In the genomic region with DNA sequence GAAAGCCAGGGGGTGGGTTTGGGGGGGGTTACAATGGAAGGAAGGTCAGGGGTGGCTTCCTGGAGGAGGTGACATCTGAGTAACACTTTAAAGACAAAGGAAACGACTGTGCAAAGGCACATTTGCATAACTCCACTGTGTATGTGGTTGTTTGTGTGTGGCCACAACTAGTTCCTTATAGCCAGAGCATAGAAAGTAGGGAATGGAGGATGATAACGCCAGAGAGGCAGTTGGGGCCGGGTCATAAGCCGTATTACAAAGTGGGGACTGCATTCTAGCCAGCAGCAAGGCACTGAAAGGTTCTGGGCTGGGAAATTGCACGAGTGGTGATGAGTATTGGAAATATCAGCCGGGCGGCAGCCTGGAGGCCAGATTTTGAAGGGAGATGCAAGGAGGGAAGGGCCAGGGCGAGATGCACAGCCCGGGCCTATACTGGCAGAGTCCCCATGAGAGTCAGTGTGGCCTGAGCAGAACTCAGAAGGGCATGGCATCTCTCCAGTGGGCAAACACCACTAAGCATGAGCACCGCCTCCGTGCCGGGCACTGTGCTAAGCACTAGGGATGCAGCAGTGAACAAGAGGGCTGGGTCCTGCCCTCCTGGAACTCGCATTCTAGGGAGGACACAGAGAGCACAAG, we compare ENCODE assay signal across 8 cellular contexts. TPM values are rescaled to one million over a fixed set of nuclear protein-coding genes. Genes with fewer than 3 reads are reported as not detected.
A peak's percentile ranks its signal among the peaks of the same experiment; 100 is the strongest.
DNase-seq lines count a peak whose midpoint lies in the region; ATAC-seq and TF ChIP-seq lines count a peak whose summit lies in the region.

No MANE protein-coding gene starts in this region.

- peak overlapping the region; percentile 40 for H3K27ac ChIP-seq in ACC112 (ENCODE audit: low read depth, low read length)
- peak overlapping the region; percentile 79 to 94 for H3K27ac ChIP-seq in SK-N-SH (ENCODE audit: low read depth in 2 of 2, low read length in 1 of 2)
- H3K27ac ChIP-seq in upper lobe of left lung = peak overlapping the region; percentile 90 to 97 (median 94)

- no peak overlapping the region for H2AFZ ChIP-seq in ACC112 (ENCODE audit: low read length, unreplicated experiment)
- H2AFZ ChIP-seq in SK-N-SH (ENCODE audit: low read depth) = no peak overlapping the region

- WGBS in SK-N-SH (ENCODE audit: low lambda C conversion rate) = 47% methylated on average over 13 of the region's 13 CpGs
- WGBS in upper lobe of left lung, 2 donors = 9 to 14% methylated on average over 12 to 13 of the region's 13 CpGs

- ATAC-seq in GM21717 (IDR thresholded peaks at IDR 0.05; ENCODE audit: unreplicated experiment) (peak; percentile 21), left colon (peak; percentile 20), upper lobe of left lung (ENCODE audit: low FRiP score in 2 of 2) (peak; percentile 0 to 78)

- TF ChIP-seq EP300 in SK-N-SH (IDR thresholded peaks at IDR 0.05; ENCODE audit: borderline replicate concordance in 1 of 2, low read depth in 1 of 2, low read length in 1 of 2) = no peak
- no peak for TF ChIP-seq EP300 in upper lobe of left lung (IDR thresholded peaks at IDR 0.05)

- peak overlapping the region; percentile 39; the same call in 1 of the 2 replicates for H3K9ac ChIP-seq in SK-N-SH

- peak overlapping the region; percentile 69; the same call in 1 of the 2 replicates for H3K4me2 ChIP-seq in SK-N-SH

- H3K9me2 ChIP-seq in SK-N-SH = no peaks in the 10 kb centered on the region

- TF ChIP-seq CTCF in SK-N-SH (IDR thresholded peaks at IDR 0.05) = no peak
- TF ChIP-seq CTCF in upper lobe of left lung (IDR thresholded peaks at IDR 0.05) = no peak

- H4K20me1 ChIP-seq in SK-N-SH (ENCODE audit: insufficient read depth) = no peaks in the 10 kb centered on the region

- DNase-seq in SK-N-SH (no peak), left colon (no peak), upper lobe of left lung (no peak), NCI-H82 treated with DMSO at 0.1 percent for 48 hours (lab: John Stamatoyannopoulos, UW; ENCODE audit: unreplicated experiment) (no peak), GOT3 (lab: John Stamatoyannopoulos, UW) (no peak), DMS79 (lab: John Stamatoyannopoulos, UW) (no peak)

- CTCF ChIA-PET in SK-N-SH (lab: Yijun Ruan, JAX) = interaction anchor here (1.1 to 1.4 kb wide), 4 partner anchors 8 to 172 kb away, joined by 3 to 4 read pairs (median 3); no protein-coding TSS in a partner anchor

- H3K79me2 ChIP-seq in ACC112 (ENCODE audit: control insufficient read depth, insufficient read depth, low read length, unreplicated experiment) (no peaks in the 10 kb centered on the region), SK-N-SH (ENCODE audit: insufficient read depth) (no peaks in the 10 kb centered on the region)

- H3K9me3 ChIP-seq in SK-N-SH (no peaks in the 10 kb centered on the region), upper lobe of left lung (no peaks in the 10 kb centered on the region)

- POLR2A ChIA-PET in SK-N-SH (lab: Yijun Ruan, JAX) = no interaction called here

- intact Hi-C loops in left colon (cut with DNase I, micrococcal nuclease) = no loop called here

- no peak for TF ChIP-seq POLR2A in upper lobe of left lung (IDR thresholded peaks at IDR 0.05)

- H3K27me3 ChIP-seq in ACC112 (ENCODE audit: insufficient read depth, low read length) (no peaks in the 10 kb centered on the region), SK-N-SH (ENCODE audit: insufficient read depth) (no peaks in the 10 kb centered on the region), upper lobe of left lung (no peaks in the 10 kb centered on the region)

- H3F3A ChIP-seq in SK-N-SH (replicated peaks; ENCODE audit: insufficient read depth) = peaks cover 29% of the 10 kb centered on the region

- no peaks in the 10 kb centered on the region for H3K36me3 ChIP-seq in ACC112 (ENCODE audit: insufficient read depth, low read length)
- no peaks in the 10 kb centered on the region for H3K36me3 ChIP-seq in SK-N-SH (replicated peaks in 1 of 2; ENCODE audit: control insufficient read depth in 1 of 2, insufficient read depth in 2 of 2, low read length in 1 of 2)
- H3K36me3 ChIP-seq in upper lobe of left lung = peaks cover 0 to 8% (median 3%) of the 10 kb centered on the region in 4 donors

- H3K4me1 ChIP-seq in ACC112 (ENCODE audit: control insufficient read depth, insufficient read depth, low read length, unreplicated experiment) (peaks cover 60% of the 10 kb centered on the region), SK-N-SH (ENCODE audit: control insufficient read depth in 1 of 2, insufficient read depth in 2 of 2, low read depth in 1 of 2, low read length in 1 of 2) (peaks cover 20 to 35% of the 10 kb centered on the region in 2 experiments; a peak in 3 of 4 replicates), upper lobe of left lung (peaks cover 77 to 83% (median 80%) of the 10 kb centered on the region in 4 donors)

- H3K4me3 ChIP-seq in ACC112 (ENCODE audit: low read depth, low read length) (no peak overlapping the region), SK-N-SH (ENCODE audit: low read depth in 2 of 2, low read length in 1 of 2) (no peak overlapping the region), upper lobe of left lung (peak overlapping the region in 1 of 4 donors; percentile 19)

- no peak for TF ChIP-seq RAD21 in SK-N-SH (IDR thresholded peaks at IDR 0.05; ENCODE audit: low read length)

TF ChIP-seq in SK-N-SH, 30 proteins besides CTCF, POLR2A, EP300 and RAD21 (continues in another document):
- TF ChIP-seq, protein P1, sequence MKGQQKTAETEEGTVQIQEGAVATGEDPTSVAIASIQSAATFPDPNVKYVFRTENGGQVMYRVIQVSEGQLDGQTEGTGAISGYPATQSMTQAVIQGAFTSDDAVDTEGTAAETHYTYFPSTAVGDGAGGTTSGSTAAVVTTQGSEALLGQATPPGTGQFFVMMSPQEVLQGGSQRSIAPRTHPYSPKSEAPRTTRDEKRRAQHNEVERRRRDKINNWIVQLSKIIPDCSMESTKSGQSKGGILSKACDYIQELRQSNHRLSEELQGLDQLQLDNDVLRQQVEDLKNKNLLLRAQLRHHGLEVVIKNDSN (IDR thresholded peaks at IDR 0.05; ENCODE audit: borderline replicate concordance, low read depth) = no peak
- TF ChIP-seq, protein P2, sequence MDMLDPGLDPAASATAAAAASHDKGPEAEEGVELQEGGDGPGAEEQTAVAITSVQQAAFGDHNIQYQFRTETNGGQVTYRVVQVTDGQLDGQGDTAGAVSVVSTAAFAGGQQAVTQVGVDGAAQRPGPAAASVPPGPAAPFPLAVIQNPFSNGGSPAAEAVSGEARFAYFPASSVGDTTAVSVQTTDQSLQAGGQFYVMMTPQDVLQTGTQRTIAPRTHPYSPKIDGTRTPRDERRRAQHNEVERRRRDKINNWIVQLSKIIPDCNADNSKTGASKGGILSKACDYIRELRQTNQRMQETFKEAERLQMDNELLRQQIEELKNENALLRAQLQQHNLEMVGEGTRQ (IDR thresholded peaks at IDR 0.05; ENCODE audit: borderline replicate concordance, low read depth, low read length) = no peak
- TF ChIP-seq FOSL2 (IDR thresholded peaks at IDR 0.05; ENCODE audit: borderline replicate concordance, low read depth) (no peak), YY1 (IDR thresholded peaks at IDR 0.05; ENCODE audit: low read depth) (no peak), SIN3A (IDR thresholded peaks at IDR 0.05; ENCODE audit: borderline replicate concordance, low read depth, low read length) (no peak), CHD2 (IDR thresholded peaks at IDR 0.05; ENCODE audit: low read length, partially characterized antibody) (no peak), NFIC (IDR thresholded peaks at IDR 0.05; ENCODE audit: borderline replicate concordance) (no peak), FOXM1 (IDR thresholded peaks at IDR 0.05; ENCODE audit: low read depth) (no peak), RFX5 (IDR thresholded peaks at IDR 0.05; ENCODE audit: low read length) (no peak), MEF2A (IDR thresholded peaks at IDR 0.05; ENCODE audit: borderline replicate concordance, low read depth) (no peak)
- TF ChIP-seq, protein P3, sequence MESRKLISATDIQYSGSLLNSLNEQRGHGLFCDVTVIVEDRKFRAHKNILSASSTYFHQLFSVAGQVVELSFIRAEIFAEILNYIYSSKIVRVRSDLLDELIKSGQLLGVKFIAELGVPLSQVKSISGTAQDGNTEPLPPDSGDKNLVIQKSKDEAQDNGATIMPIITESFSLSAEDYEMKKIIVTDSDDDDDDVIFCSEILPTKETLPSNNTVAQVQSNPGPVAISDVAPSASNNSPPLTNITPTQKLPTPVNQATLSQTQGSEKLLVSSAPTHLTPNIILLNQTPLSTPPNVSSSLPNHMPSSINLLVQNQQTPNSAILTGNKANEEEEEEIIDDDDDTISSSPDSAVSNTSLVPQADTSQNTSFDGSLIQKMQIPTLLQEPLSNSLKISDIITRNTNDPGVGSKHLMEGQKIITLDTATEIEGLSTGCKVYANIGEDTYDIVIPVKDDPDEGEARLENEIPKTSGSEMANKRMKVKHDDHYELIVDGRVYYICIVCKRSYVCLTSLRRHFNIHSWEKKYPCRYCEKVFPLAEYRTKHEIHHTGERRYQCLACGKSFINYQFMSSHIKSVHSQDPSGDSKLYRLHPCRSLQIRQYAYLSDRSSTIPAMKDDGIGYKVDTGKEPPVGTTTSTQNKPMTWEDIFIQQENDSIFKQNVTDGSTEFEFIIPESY (IDR thresholded peaks at IDR 0.05; ENCODE audit: borderline replicate concordance, low read depth) = no peak
- TF ChIP-seq, protein P4, sequence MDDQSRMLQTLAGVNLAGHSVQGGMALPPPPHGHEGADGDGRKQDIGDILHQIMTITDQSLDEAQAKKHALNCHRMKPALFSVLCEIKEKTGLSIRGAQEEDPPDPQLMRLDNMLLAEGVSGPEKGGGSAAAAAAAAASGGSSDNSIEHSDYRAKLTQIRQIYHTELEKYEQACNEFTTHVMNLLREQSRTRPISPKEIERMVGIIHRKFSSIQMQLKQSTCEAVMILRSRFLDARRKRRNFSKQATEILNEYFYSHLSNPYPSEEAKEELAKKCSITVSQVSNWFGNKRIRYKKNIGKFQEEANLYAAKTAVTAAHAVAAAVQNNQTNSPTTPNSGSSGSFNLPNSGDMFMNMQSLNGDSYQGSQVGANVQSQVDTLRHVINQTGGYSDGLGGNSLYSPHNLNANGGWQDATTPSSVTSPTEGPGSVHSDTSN (IDR thresholded peaks at IDR 0.05) = no peak

RNA-seq across cellular contexts. Expression of a gene that starts 33.6 kb away (rescaled TPM):
- 25.2 and 37.6 TPM in 2 replicates for polyA plus RNA-seq in SK-N-SH (2012; rRNA removed)
- polyA plus RNA-seq in SK-N-SH (2012; cell fraction: cytosol; rRNA removed) = 27.7 and 28.2 TPM in 2 replicates
- polyA plus RNA-seq in SK-N-SH (2012; cell fraction: nucleus; rRNA removed) = 64.2 and 80.0 TPM in 2 replicates
- total RNA-seq in left colon (10 to 100 TPM; 14.5 to 19.2 TPM), upper lobe of left lung (10 to 100 TPM; 28.2 to 54.0 (median 36.6) TPM)

RNA-seq across cellular contexts. Expression of a gene that starts 36.1 kb away (rescaled TPM):
- 179 and 211 TPM in 2 replicates for polyA plus RNA-seq in SK-N-SH (2012; rRNA removed)
- polyA plus RNA-seq in SK-N-SH (2012; cell fraction: cytosol; rRNA removed) = 185 and 194 TPM in 2 replicates
- polyA plus RNA-seq in SK-N-SH (2012; cell fraction: nucleus; rRNA removed) = 42.3 and 65.4 TPM in 2 replicates
- total RNA-seq in left colon = 10 to 100 TPM; 27.5 to 31.8 TPM
- total RNA-seq in upper lobe of left lung = 10 to 100 TPM; 18.2 to 71.7 (median 47.4) TPM

RNA-seq across cellular contexts. Expression of a gene that starts 49.9 kb away (rescaled TPM):
- 3.1 and 3.7 TPM in 2 replicates for polyA plus RNA-seq in SK-N-SH (2012; rRNA removed)
- polyA plus RNA-seq in SK-N-SH (2012; cell fraction: cytosol; rRNA removed) = 1.0 and 2.3 TPM in 2 replicates
- 3.1 and 3.2 TPM in 2 replicates for polyA plus RNA-seq in SK-N-SH (2012; cell fraction: nucleus; rRNA removed)
- 1 to 10 TPM; 3.4 to 4.9 TPM for total RNA-seq in left colon
- total RNA-seq in upper lobe of left lung = 1 to 10 TPM in 2 of 6 donors, under 1 TPM in 2, not detected in 2; 0.61 to 9.5 (median 2.6) TPM

Comparison
In these comparisons a context has a peak if more than half of its experiments do, and no peak if none do; other contexts are left out.
1. H3K27ac ChIP-seq: peak in every context shown above with its lines; median percentile 94 in upper lobe of left lung; 86 in SK-N-SH; 40 in ACC112.